ENCODE assay signal across 9 cellular contexts in genomic region chr3:112640864-112641751, GRCh38. TPM values are rescaled to one million over a fixed set of nuclear protein-coding genes. Genes with fewer than 3 reads are reported as not detected.
DNase-seq lines count a peak whose midpoint lies in the region; ATAC-seq, FAIRE-seq and TF ChIP-seq lines count a peak whose summit lies in the region.
"Had no signal": no experiment of that assay in that cellular context is flagged by ENCODE, and none has a peak within 500 bp of the region (broad histone marks: within the 10 kb centered on the region; RNA-seq: fewer than 3 reads in every experiment).

A gene with protein sequence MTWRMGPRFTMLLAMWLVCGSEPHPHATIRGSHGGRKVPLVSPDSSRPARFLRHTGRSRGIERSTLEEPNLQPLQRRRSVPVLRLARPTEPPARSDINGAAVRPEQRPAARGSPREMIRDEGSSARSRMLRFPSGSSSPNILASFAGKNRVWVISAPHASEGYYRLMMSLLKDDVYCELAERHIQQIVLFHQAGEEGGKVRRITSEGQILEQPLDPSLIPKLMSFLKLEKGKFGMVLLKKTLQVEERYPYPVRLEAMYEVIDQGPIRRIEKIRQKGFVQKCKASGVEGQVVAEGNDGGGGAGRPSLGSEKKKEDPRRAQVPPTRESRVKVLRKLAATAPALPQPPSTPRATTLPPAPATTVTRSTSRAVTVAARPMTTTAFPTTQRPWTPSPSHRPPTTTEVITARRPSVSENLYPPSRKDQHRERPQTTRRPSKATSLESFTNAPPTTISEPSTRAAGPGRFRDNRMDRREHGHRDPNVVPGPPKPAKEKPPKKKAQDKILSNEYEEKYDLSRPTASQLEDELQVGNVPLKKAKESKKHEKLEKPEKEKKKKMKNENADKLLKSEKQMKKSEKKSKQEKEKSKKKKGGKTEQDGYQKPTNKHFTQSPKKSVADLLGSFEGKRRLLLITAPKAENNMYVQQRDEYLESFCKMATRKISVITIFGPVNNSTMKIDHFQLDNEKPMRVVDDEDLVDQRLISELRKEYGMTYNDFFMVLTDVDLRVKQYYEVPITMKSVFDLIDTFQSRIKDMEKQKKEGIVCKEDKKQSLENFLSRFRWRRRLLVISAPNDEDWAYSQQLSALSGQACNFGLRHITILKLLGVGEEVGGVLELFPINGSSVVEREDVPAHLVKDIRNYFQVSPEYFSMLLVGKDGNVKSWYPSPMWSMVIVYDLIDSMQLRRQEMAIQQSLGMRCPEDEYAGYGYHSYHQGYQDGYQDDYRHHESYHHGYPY (minus strand): TSS chr3:112641143. CDS start chr3:112639905, 1,238 bp downstream.

- no peaks in the 10 kb centered on the region for H4K20me1 ChIP-seq in IMR-90 (ENCODE audit: insufficient read depth, low read length)

- H2BK20ac ChIP-seq in IMR-90 (ENCODE audit: low read depth, low read length): peak within 1 kb of the TSS; percentile 90

- peak within 1 kb of the TSS; percentile 97 for H2BK5ac ChIP-seq in IMR-90 (ENCODE audit: low read depth, low read length, poor library complexity, severe bottlenecking)

- peaks cover 29% of the 10 kb centered on the region for H3K9me1 ChIP-seq in IMR-90 (ENCODE audit: insufficient read depth, low read length)

- peak within 1 kb of the TSS; percentile 68 for H2AFZ ChIP-seq in IMR-90 (replicated peaks; ENCODE audit: low read length, poor library complexity)

- in situ Hi-C loops in IMR-90 (cut with MboI; ENCODE audit: low sequenced_read_pairs) (loop anchor here (5.0 to 25.0 kb wide), 4 partner anchors 59 to 646 kb away; no protein-coding TSS in a partner anchor), transverse colon (cut with MboI; ENCODE audit: low pct_ligation_motif_present in 1 of 4, low pct_unique_long_range_greater_than_20kb in 1 of 4, low sequenced_read_pairs in 3 of 4) (loop anchor here (5.0 to 25.0 kb wide), 6 partner anchors 174 to 646 kb away; partner anchors contain the start of genes CD200R1 (in 2 of the 4) and GTPBP8 (in 1 of the 4))

- H2BK120ac ChIP-seq in IMR-90 (ENCODE audit: low read depth, low read length): peak within 1 kb of the TSS; percentile 98

- H2AK5ac ChIP-seq in IMR-90 (ENCODE audit: low read depth, low read length): peak within 1 kb of the TSS; percentile 80

- POLR2A ChIA-PET in IMR-90 (lab: Charles Lee; ENCODE audit: unreplicated experiment): interaction anchor here (0.5 to 1.7 kb wide), 12 partner anchors 10 to 349 kb away, joined by 3 to 9 read pairs (median 3); partner anchors contain the start of gene GTPBP8

- H3K9ac ChIP-seq in IMR-90 (ENCODE audit: low read depth, low read length): peak within 1 kb of the TSS; percentile 99

- H3K27ac ChIP-seq in IMR-90 (ENCODE audit: insufficient read depth, low read length): peak within 1 kb of the TSS; percentile 98
- H3K27ac ChIP-seq in left lung: peak within 1 kb of the TSS; percentile 59 to 77
- peak within 1 kb of the TSS; percentile 74 to 87 (median 82) for H3K27ac ChIP-seq in transverse colon

- TF ChIP-seq RAD21 in IMR-90 (IDR thresholded peaks at IDR 0.05; ENCODE audit: low read length): no peak

- H3K36me3 ChIP-seq in IMR-90 (ENCODE audit: control insufficient read depth, insufficient read depth, low read length) (peaks cover 10% of the 10 kb centered on the region), bronchial epithelial cell (ENCODE audit: control insufficient read depth, insufficient read depth, low read length) (no peaks in the 10 kb centered on the region), left lung (no peaks in the 10 kb centered on the region), transverse colon (no peaks in the 10 kb centered on the region)

- TF ChIP-seq POLR2A in IMR-90 (IDR thresholded peaks at IDR 0.05; ENCODE audit: low read depth, low read length) (peak; percentile 98), transverse colon (IDR thresholded peaks at IDR 0.05) (peak; percentile 57)

- TF ChIP-seq CTCF in IMR-90 (conservative IDR thresholded peaks at IDR 0.05; ENCODE audit: low read depth, low read length) (no peak), bronchial epithelial cell (IDR thresholded peaks at IDR 0.05; ENCODE audit: insufficient read depth, low read length, severe bottlenecking) (no peak), left lung (IDR thresholded peaks at IDR 0.05) (no peak), transverse colon (IDR thresholded peaks at IDR 0.05) (no peak)

- 0% methylated on average over 1 of the region's 7 CpGs; no CpG with 5 or more reads in 1 of the 2 experiments for WGBS in IMR-90 (ENCODE audit: extremely low coverage in 2 of 2, insufficient read length in 1 of 2), 2 experiments
- 9 to 21% methylated on average over 3 to 7 of the region's 7 CpGs for WGBS in transverse colon (ENCODE audit: low coverage in 1 of 2), 2 donors

- H3K14ac ChIP-seq in IMR-90 (replicated peaks; ENCODE audit: low read depth, low read length): peak within 1 kb of the TSS; percentile 98

- H3K4me3 ChIP-seq in IMR-90 (ENCODE audit: insufficient read depth, low read depth, low read length) (peak within 1 kb of the TSS; percentile 84), bronchial epithelial cell (ENCODE audit: low read depth, low read length) (peak within 1 kb of the TSS; percentile 31), left lung (peak within 1 kb of the TSS; percentile 24 to 26), transverse colon (peak within 1 kb of the TSS in 3 of 4 donors; percentile 22 to 42 (median 25))

- dilution Hi-C loops in IMR-90 (cut with HindIII; ENCODE audit: low sequenced_read_pairs, unreplicated experiment): no loop called here

- peak within 1 kb of the TSS; percentile 97 for H3K18ac ChIP-seq in IMR-90 (ENCODE audit: low read depth, low read length)

- peak within 1 kb of the TSS; percentile 98 for H3K56ac ChIP-seq in IMR-90 (ENCODE audit: extremely low read depth, insufficient read depth, low read length)

- no TSS peak for BruUV-seq in IMR-90 (replicated peaks; lab: Mats Ljungman, UMichigan)

- H4K8ac ChIP-seq in IMR-90 (ENCODE audit: low read depth in 2 of 2, low read length in 2 of 2): peak within 1 kb of the TSS; percentile 89 to 94

- H4K5ac ChIP-seq in IMR-90 (ENCODE audit: low read depth, low read length): peak within 1 kb of the TSS; percentile 93

- DNase-seq in IMR-90 (peak; percentile 94), bronchial epithelial cell (ENCODE audit: low read depth) (peak; percentile 92), left lung (no peak), transverse colon (no peak), NCI-H1092 (lab: John Stamatoyannopoulos, UW) (no peak)
- DNase-seq in activated CD4-positive, alpha-beta T cell treated with anti-CD3 and anti-CD28 coated beads, Interleukin-2, amount 50 U/mL, for 48 hours: no peak
- DNase-seq in activated CD4-positive, alpha-beta T cell treated with anti-CD3 and anti-CD28 coated beads for 48 hours: no peak
- DNase-seq: Karpas-422 had no signal

- peaks cover 19 to 42% of the 10 kb centered on the region in 2 experiments for H3K79me1 ChIP-seq in IMR-90 (ENCODE audit: low read depth in 1 of 2, low read length in 2 of 2)

- peak within 1 kb of the TSS; percentile 86 for H3K23ac ChIP-seq in IMR-90 (ENCODE audit: low read depth, low read length)

- H3K4me1 ChIP-seq in IMR-90 (ENCODE audit: control insufficient read depth, insufficient read depth, low read length) (peaks cover 31% of the 10 kb centered on the region), left lung (peaks cover 4 to 39% of the 10 kb centered on the region in 2 donors), transverse colon (peaks cover 0 to 35% (median 0%) of the 10 kb centered on the region in 4 donors)

- peak within 1 kb of the TSS; percentile 63 for H2AK9ac ChIP-seq in IMR-90 (replicated peaks; ENCODE audit: low read depth, low read length, poor library complexity)

- no peaks in the 10 kb centered on the region for H3K27me3 ChIP-seq in IMR-90 (ENCODE audit: control insufficient read depth, insufficient read depth, low read length)
- no peaks in the 10 kb centered on the region for H3K27me3 ChIP-seq in bronchial epithelial cell (ENCODE audit: control insufficient read depth, insufficient read depth, low read length)
- H3K27me3 ChIP-seq in left lung: no peaks in the 10 kb centered on the region
- peaks cover 6% of the 10 kb centered on the region for H3K27me3 ChIP-seq in transverse colon

- CTCF ChIA-PET in IMR-90 (lab: Yijun Ruan, JAX): interaction anchor here (1.2 to 3.7 kb wide), 9 partner anchors 13 to 647 kb away, joined by 3 to 34 read pairs (median 5); no protein-coding TSS in a partner anchor

- H3K4me2 ChIP-seq in IMR-90 (ENCODE audit: low read depth, low read length): peak within 1 kb of the TSS; percentile 93

- intact Hi-C loops in IMR-90 (cut with micrococcal nuclease) (loop anchor here (2.0 to 10.0 kb wide), 6 partner anchors 58 to 984 kb away; partner anchors contain the start of genes BOC and GTPBP8), left lung (cut with DNase I) (loop anchor here in 1 of 2 donors (10.0 kb wide), 1 partner anchor 174 kb away; no protein-coding TSS in a partner anchor), transverse colon (cut with DNase I; ENCODE audit: low total_unique reads) (loop anchor here (5.0 kb wide), 1 partner anchor 336 kb away; the partner anchor contains the start of gene CD200R1)

- FAIRE-seq in bronchial epithelial cell (lab: Jason Lieb, UNC): no peak

- peak within 1 kb of the TSS; percentile 97 for H3K4ac ChIP-seq in IMR-90 (ENCODE audit: low read depth, low read length)

- H2BK15ac ChIP-seq in IMR-90 (ENCODE audit: low read depth, low read length): peak within 1 kb of the TSS; percentile 100

- H4K91ac ChIP-seq in IMR-90 (ENCODE audit: insufficient read depth, low read depth, low read length): peak within 1 kb of the TSS; percentile 98

- H3K9me3 ChIP-seq in IMR-90 (ENCODE audit: control insufficient read depth, insufficient read depth, low read length) (no peaks in the 10 kb centered on the region), left lung (no peaks in the 10 kb centered on the region), transverse colon (no peaks in the 10 kb centered on the region)

- TF ChIP-seq EP300 in transverse colon (IDR thresholded peaks at IDR 0.05; ENCODE audit: low read depth): no peak

- ATAC-seq in IMR-90 (ENCODE audit: low read depth) (peak; percentile 40), left lung (peak; percentile 52), HG03175 (IDR thresholded peaks at IDR 0.05; ENCODE audit: unreplicated experiment) (no peak)

TF ChIP-seq in IMR-90, 13 proteins besides CTCF, POLR2A, EP300 and RAD21 (continues in another document):
- peak; percentile 79 for TF ChIP-seq MAFK (IDR thresholded peaks at IDR 0.05; ENCODE audit: low read depth, low read length)

RNA-seq across cellular contexts. Expression of the gene that starts here (rescaled TPM):
- total RNA-seq in IMR-90 (2012; rRNA removed): 387 and 406 TPM in 2 replicates
- polyA plus RNA-seq in IMR-90 (2012; rRNA removed): 356 and 418 TPM in 2 replicates
- 155 and 190 TPM in 2 replicates for polyA plus RNA-seq in IMR-90 (2012; cell fraction: cytosol; rRNA removed)
- 44.6 and 106 TPM in 2 replicates for polyA plus RNA-seq in IMR-90 (2012; cell fraction: nucleus; rRNA removed; ENCODE audit: low replicate concordance)
- total RNA-seq in bronchial epithelial cell: 7.0 and 8.2 TPM in 2 replicates
- 100 to 1,000 TPM; 154 to 247 TPM for total RNA-seq in left lung
- total RNA-seq in transverse colon: 10 to 100 TPM in 2 of 4 donors, 1 to 10 TPM in 2; 6.4 to 55.3 (median 18.4) TPM

Comparison
In these comparisons a context has a peak if more than half of its experiments do, and no peak if none do; other contexts are left out.
1. DNase-seq: peak in IMR-90 (single experiment) and bronchial epithelial cell (single experiment); none in left lung (0 of 2), transverse colon (single experiment), activated CD4-positive, alpha-beta T cell treated with anti-CD3 and anti-CD28 coated beads, Interleukin-2, amount 50 U/mL, for 48 hours (0 of 2), activated CD4-positive, alpha-beta T cell treated with anti-CD3 and anti-CD28 coated beads for 48 hours (single experiment) and NCI-H1092 (single experiment).
2. H3K4me3 ChIP-seq: peak in every context shown above with its lines; median percentile 84 in IMR-90; 31 in bronchial epithelial cell; 25 in left lung; 25 in transverse colon.
3. Peak in every context shown above with its lines, with median percentiles within 50 percentile points of each other: H3K27ac ChIP-seq.